25 cellular contexts compared by ENCODE assay signal in the genomic region with DNA sequence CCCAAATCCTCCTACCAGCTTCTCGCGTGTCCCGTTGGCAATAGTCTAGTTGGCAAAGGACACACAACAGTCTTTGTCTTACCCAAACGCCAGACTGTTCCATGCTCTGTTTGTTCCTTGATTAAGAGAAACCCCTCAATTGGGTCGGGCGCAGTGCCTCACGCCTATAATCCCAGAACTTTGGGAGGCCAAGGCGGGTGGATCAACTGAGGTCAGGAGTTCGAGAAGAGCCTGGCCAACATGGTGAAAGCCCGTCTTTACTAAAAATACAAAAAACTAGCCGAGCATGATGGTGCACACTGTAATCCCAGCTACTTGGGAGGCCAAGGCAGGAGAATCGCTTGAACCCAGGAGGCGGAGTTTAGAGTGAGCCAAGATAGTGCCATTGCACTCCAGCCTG.
"Had no signal": no experiment of that assay in that cellular context is flagged by ENCODE, and none has a peak within 500 bp of the region (broad histone marks: within the 10 kb centered on the region; RNA-seq: fewer than 3 reads in every experiment).

No MANE protein-coding gene starts in this region.

- H3K27ac Mint-ChIP-seq: activated naive CD4-positive, alpha-beta T cell treated with anti-CD3 and anti-CD28 coated beads, Interleukin-2, amount 10 ng/mL, durations not matched to agents 7 days and 5 days; activated naive CD8-positive, alpha-beta T cell treated with anti-CD3 and anti-CD28 coated beads, Interleukin-2, amount 10 ng/mL, durations not matched to agents 7 days and 5 days; dendritic cell treated with granulocyte-macrophage colony-stimulating factor and Interleukin-4, amounts not matched to agents 40 ng/mL and 50 ng/mL, for 4 days; progenitor cell of endocrine pancreas; T-helper 2 cell treated with Interferon-gamma antibody and Interleukin-4, amounts not matched to agents 5 μg/mL and 100 μg/mL, for 36 hours had no signal

- H3K4me1 Mint-ChIP-seq: activated naive CD4-positive, alpha-beta T cell treated with anti-CD3 and anti-CD28 coated beads, Interleukin-2, amount 10 ng/mL, durations not matched to agents 7 days and 5 days; activated naive CD8-positive, alpha-beta T cell treated with anti-CD3 and anti-CD28 coated beads, Interleukin-2, amount 10 ng/mL, durations not matched to agents 7 days and 5 days had no signal

- H3K36me3 ChIP-seq: ascending aorta, cardiac muscle cell, esophagus squamous epithelium, heart right ventricle, left ventricle myocardium inferior, right lobe of liver, upper lobe of right lung had no signal

- H3K4me3 ChIP-seq: ascending aorta, cardiac muscle cell, esophagus squamous epithelium, heart right ventricle, left ventricle myocardium inferior, right lobe of liver, skin epidermis, upper lobe of right lung had no signal

- H3K36me3 Mint-ChIP-seq: activated naive CD4-positive, alpha-beta T cell treated with anti-CD3 and anti-CD28 coated beads, Interleukin-2, amount 10 ng/mL, durations not matched to agents 7 days and 5 days; activated naive CD8-positive, alpha-beta T cell treated with anti-CD3 and anti-CD28 coated beads, Interleukin-2, amount 10 ng/mL, durations not matched to agents 7 days and 5 days; brain had no signal

- H3K4me3 Mint-ChIP-seq: activated naive CD4-positive, alpha-beta T cell treated with anti-CD3 and anti-CD28 coated beads, Interleukin-2, amount 10 ng/mL, durations not matched to agents 7 days and 5 days; activated naive CD8-positive, alpha-beta T cell treated with anti-CD3 and anti-CD28 coated beads, Interleukin-2, amount 10 ng/mL, durations not matched to agents 7 days and 5 days; brain; dendritic cell treated with granulocyte-macrophage colony-stimulating factor and Interleukin-4, amounts not matched to agents 40 ng/mL and 50 ng/mL, for 4 days; nephron; T-helper 2 cell treated with Interferon-gamma antibody and Interleukin-4, amounts not matched to agents 5 μg/mL and 100 μg/mL, for 36 hours had no signal

- H3K9me3 ChIP-seq: ascending aorta, right lobe of liver, upper lobe of right lung had no signal

- H3K27me3 ChIP-seq: ascending aorta, cardiac muscle cell, right lobe of liver, upper lobe of right lung had no signal

- H3K27ac ChIP-seq: ascending aorta, cardiac muscle cell, epithelial cell of prostate, esophagus squamous epithelium, heart right ventricle, left ventricle myocardium inferior, right lobe of liver, skin epidermis, upper lobe of right lung had no signal

- H3K9me3 Mint-ChIP-seq: activated naive CD8-positive, alpha-beta T cell treated with anti-CD3 and anti-CD28 coated beads, Interleukin-2, amount 10 ng/mL, durations not matched to agents 7 days and 5 days; dendritic cell treated with granulocyte-macrophage colony-stimulating factor and Interleukin-4, amounts not matched to agents 40 ng/mL and 50 ng/mL, for 4 days; T-helper 2 cell treated with Interferon-gamma antibody and Interleukin-4, amounts not matched to agents 5 μg/mL and 100 μg/mL, for 36 hours had no signal

- DNase-seq: activated CD4-positive, alpha-beta T cell treated with anti-CD3 and anti-CD28 coated beads for 1 hour; activated CD8-positive, alpha-beta memory T cell treated with anti-CD3 and anti-CD28 coated beads for 24 hours; activated gamma-delta T cell; activated naive CD4-positive, alpha-beta T cell treated with anti-CD3 and anti-CD28 coated beads, Interleukin-2, amount 10 ng/mL, durations not matched to agents 7 days and 5 days; activated naive CD8-positive, alpha-beta T cell treated with anti-CD3 and anti-CD28 coated beads, Interleukin-2, amount 10 ng/mL, durations not matched to agents 7 days and 5 days; effector CD4-positive, alpha-beta T cell; esophagus squamous epithelium; foreskin melanocyte; heart right ventricle; left ventricle myocardium inferior; stimulated activated CD4-positive, alpha-beta T cell treated with anti-CD3 and anti-CD28 coated beads, Interleukin-12 subunit alpha, Interleukin-12 subunit beta, amount 100 ng/mL, for 4 hours; stimulated activated CD4-positive, alpha-beta T cell treated with anti-CD3 and anti-CD28 coated beads, Interleukin-4, amount 100 ng/mL, for 1 hour; stimulated activated naive CD8-positive, alpha-beta T cell treated with anti-CD3 and anti-CD28 coated beads, Interleukin-15, Interleukin-2, amounts not matched to agents 100 U/mL and 50 U/mL, for 24 hours; T-helper 1 cell; upper lobe of right lung had no signal
